ENCODE assay signal across 20 cellular contexts in the genomic region with DNA sequence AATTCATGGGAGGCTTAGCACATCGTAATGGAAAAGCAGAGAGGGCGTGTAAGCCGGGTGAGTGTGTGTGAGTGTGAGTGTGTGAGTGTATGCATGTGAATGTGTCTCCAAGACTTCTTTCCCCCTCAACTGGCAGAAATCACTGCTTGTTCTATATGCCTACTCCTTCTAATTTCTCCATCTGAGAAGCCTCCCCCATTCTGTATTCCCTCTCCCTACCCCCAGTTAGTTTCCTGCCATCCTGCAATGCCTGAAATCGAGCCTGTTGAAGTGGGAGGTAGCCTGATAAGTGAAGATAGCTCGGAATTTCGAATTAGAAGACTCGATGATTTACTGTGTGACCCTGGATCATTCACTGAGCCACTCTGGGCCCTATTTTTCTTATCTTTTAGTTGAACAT.
"Had no signal": no experiment of that assay in that cellular context is flagged by ENCODE, and none has a peak within 500 bp of the region (broad histone marks: within the 10 kb centered on the region; RNA-seq: fewer than 3 reads in every experiment).

No MANE protein-coding gene starts in this region.

- H3K9me3 Mint-ChIP-seq: naive B cell; stimulated activated naive B cell treated with anti-CD40 and anti-IgM and Interleukin-4, amounts not matched to agents 10 μg/mL and 1 μg/mL and 100 μg/mL, for 72 hours; stimulated activated naive CD8-positive, alpha-beta T cell treated with anti-CD3 and anti-CD28 coated beads, Interleukin-15, amount 100 ng/mL, for 72 hours had no signal

- ATAC-seq: gastrocnemius medialis; heart right ventricle; left lobe of liver; stimulated activated naive B cell treated with anti-CD40 and anti-IgM and Interleukin-4, amounts not matched to agents 10 μg/mL and 1 μg/mL and 100 μg/mL, for 72 hours; stimulated activated naive CD8-positive, alpha-beta T cell treated with anti-CD3 and anti-CD28 coated beads, Interleukin-15, amount 100 ng/mL, for 72 hours had no signal

- H3K4me3 ChIP-seq: esophagus muscularis mucosa, gastrocnemius medialis, heart right ventricle, right atrium auricular region, sigmoid colon, skin epidermis, testis, transverse colon had no signal

- H3K9me3 ChIP-seq: esophagus muscularis mucosa, gastrocnemius medialis, heart right ventricle, right atrium auricular region, sigmoid colon, testis, transverse colon had no signal

- H3K27me3 ChIP-seq: dorsolateral prefrontal cortex, esophagus muscularis mucosa, gastrocnemius medialis, heart right ventricle, right atrium auricular region, sigmoid colon, testis, transverse colon had no signal

- DNase-seq: cortex of kidney; effector CD8-positive, alpha-beta T cell; gastrocnemius medialis; heart right ventricle; hypothalamus; naive B cell; sigmoid colon; stimulated activated CD4-positive, alpha-beta T cell treated with anti-CD3 and anti-CD28 coated beads, Interleukin-2, amount 100 ng/mL, for 24 hours; stimulated activated CD4-positive, alpha-beta T cell treated with anti-CD3 and anti-CD28 coated beads, Interleukin-4, amount 100 ng/mL, for 4 hours; stimulated activated naive B cell treated with anti-CD40 and anti-IgM and Interleukin-4, amounts not matched to agents 10 μg/mL and 1 μg/mL and 100 μg/mL, for 72 hours; stimulated activated naive CD8-positive, alpha-beta T cell treated with anti-CD3 and anti-CD28 coated beads, Interleukin-15, amount 100 ng/mL, for 72 hours; testis; transverse colon had no signal

- H3K27ac ChIP-seq: epithelial cell of prostate, esophagus muscularis mucosa, gastrocnemius medialis, heart right ventricle, right atrium auricular region, sigmoid colon, skin epidermis, testis, transverse colon had no signal

- H3K27ac Mint-ChIP-seq: nephron; stimulated activated naive B cell treated with anti-CD40 and anti-IgM and Interleukin-4, amounts not matched to agents 10 μg/mL and 1 μg/mL and 100 μg/mL, for 72 hours; stimulated activated naive CD8-positive, alpha-beta T cell treated with anti-CD3 and anti-CD28 coated beads, Interleukin-15, amount 100 ng/mL, for 72 hours had no signal

- H3K4me1 ChIP-seq: esophagus muscularis mucosa, gastrocnemius medialis, sigmoid colon, testis, transverse colon had no signal

- H3K36me3 Mint-ChIP-seq: naive B cell; stimulated activated naive B cell treated with anti-CD40 and anti-IgM and Interleukin-4, amounts not matched to agents 10 μg/mL and 1 μg/mL and 100 μg/mL, for 72 hours had no signal

- H3K36me3 ChIP-seq: esophagus muscularis mucosa, gastrocnemius medialis, heart right ventricle, right atrium auricular region, sigmoid colon, transverse colon had no signal

- H3K4me3 Mint-ChIP-seq: naive B cell; nephron; stimulated activated naive B cell treated with anti-CD40 and anti-IgM and Interleukin-4, amounts not matched to agents 10 μg/mL and 1 μg/mL and 100 μg/mL, for 72 hours; stimulated activated naive CD8-positive, alpha-beta T cell treated with anti-CD3 and anti-CD28 coated beads, Interleukin-15, amount 100 ng/mL, for 72 hours had no signal
